Comparison of ENCODE assay signal across 30 cellular contexts in genomic region chr6:89339565-89339964, GRCh38. TPM values are rescaled to one million over a fixed set of nuclear protein-coding genes. Genes with fewer than 3 reads are reported as not detected.
A peak's percentile ranks its signal among the peaks of the same experiment; 100 is the strongest.
DNase-seq lines count a peak whose midpoint lies in the region; ATAC-seq, FAIRE-seq and TF ChIP-seq lines count a peak whose summit lies in the region.
"Had no signal": no experiment of that assay in that cellular context is flagged by ENCODE, and none has a peak within 500 bp of the region (broad histone marks: within the 10 kb centered on the region; RNA-seq: fewer than 3 reads in every experiment).

No MANE protein-coding gene starts in this region.

- DNase-seq in activated T-cell treated with anti-CD3 and anti-CD28 coated beads, Interleukin-2, amount 50 U/mL, for 24 hours = no peak
- DNase-seq in activated T-cell treated with anti-CD3 and anti-CD28 coated beads, Interleukin-2, amount 50 U/mL, for 48 hours = no peak
- DNase-seq in LoVo (ENCODE audit: low spot score) (peak; percentile 12), K562 (ENCODE audit: extremely low read depth in 1 of 4, low spot score in 3 of 4) (peak in 1 of 4 experiments; percentile 43), HuH-7 (ENCODE audit: low spot score) (no peak), DMS79 (lab: John Stamatoyannopoulos, UW) (no peak)
- no peak for DNase-seq in stimulated activated naive B cell treated with anti-CD40 and anti-IgM and Interleukin-4, amounts not matched to agents 10 μg/mL and 1 μg/mL and 100 μg/mL, for 72 hours
- DNase-seq in central memory CD4-positive, alpha-beta T cell = no peak
- DNase-seq: activated effector memory CD4-positive, alpha-beta T cell treated with anti-CD3 and anti-CD28 coated beads, Interleukin-2, amount 50 U/mL, for 16 hours; anterior cingulate cortex; CD4-positive, alpha-beta T cell; effector CD4-positive, alpha-beta T cell; hypothalamus; immature natural killer cell; left colon; NCI-H1092; NCI-H1694 treated with DMSO at 0.1 percent for 48 hours; NCI-H446 treated with DMSO at 0.1 percent for 48 hours; NCI-H774; ovary; stimulated activated naive CD4-positive, alpha-beta T cell treated with Interleukin-2 at 50 U/mL for 16 hours; T-helper 2 cell had no signal

- POLR2A ChIA-PET in K562 (lab: Yijun Ruan, JAX) = interaction anchor here (3.4 kb wide), 1 partner anchor 11 kb away, joined by 29 read pairs; no protein-coding TSS in a partner anchor

- in situ Hi-C loops in K562 (cut with MboI) = no loop called here

- peaks cover 4% of the 10 kb centered on the region; the same call in 2 of the 3 replicates for H3K79me2 ChIP-seq in K562 (ENCODE audit: control insufficient read depth, insufficient read depth, low read length)

- H3K4me3 Mint-ChIP-seq in activated T-cell treated with anti-CD3 and anti-CD28 coated beads, Interleukin-2, amount 50 U/mL, for 24 hours = no peak overlapping the region
- no peak overlapping the region for H3K4me3 Mint-ChIP-seq in stimulated activated naive B cell treated with anti-CD40 and anti-IgM and Interleukin-4, amounts not matched to agents 10 μg/mL and 1 μg/mL and 100 μg/mL, for 72 hours
- H3K4me3 Mint-ChIP-seq: activated naive CD8-positive, alpha-beta T cell; CD4-positive, alpha-beta T cell; immature natural killer cell; neural crest cell had no signal

- H3K27me3 Mint-ChIP-seq in activated T-cell treated with anti-CD3 and anti-CD28 coated beads, Interleukin-2, amount 50 U/mL, for 24 hours = no peaks in the 10 kb centered on the region
- H3K27me3 Mint-ChIP-seq in stimulated activated naive B cell treated with anti-CD40 and anti-IgM and Interleukin-4, amounts not matched to agents 10 μg/mL and 1 μg/mL and 100 μg/mL, for 72 hours = no peaks in the 10 kb centered on the region
- H3K27me3 Mint-ChIP-seq: activated naive CD8-positive, alpha-beta T cell; CD4-positive, alpha-beta T cell had no signal

- FAIRE-seq in K562 (lab: Jason Lieb, UNC) = peak; percentile 78
- FAIRE-seq: bronchial epithelial cell, GM12892, H1 had no signal

- TF ChIP-seq CTCF in K562 (IDR thresholded peaks at IDR 0.05 in 2 of 3, conservative IDR thresholded peaks at IDR 0.05 in 1 of 3; ENCODE audit: insufficient read depth in 2 of 3, low read depth in 1 of 3, low read length in 3 of 3) = no peak

- no peak overlapping the region for H3K4me3 ChIP-seq in K562
- H3K4me3 ChIP-seq: ovary had no signal

- H3K36me3 Mint-ChIP-seq in activated T-cell treated with anti-CD3 and anti-CD28 coated beads, Interleukin-2, amount 50 U/mL, for 24 hours (ENCODE audit: low read depth) = peaks cover 61% of the 10 kb centered on the region
- peaks cover 27 to 33% of the 10 kb centered on the region in 2 donors for H3K36me3 Mint-ChIP-seq in stimulated activated naive B cell treated with anti-CD40 and anti-IgM and Interleukin-4, amounts not matched to agents 10 μg/mL and 1 μg/mL and 100 μg/mL, for 72 hours

- no peak overlapping the region for H2AFZ ChIP-seq in K562 (ENCODE audit: low read depth, low read length)

- H3K27ac ChIP-seq in K562 (ENCODE audit: extremely low read depth, low read depth, low read length) = peak overlapping the region; percentile 15; the same call in 1 of the 3 replicates
- H3K27ac ChIP-seq: HL-60, ovary had no signal

- H3K4me1 ChIP-seq in K562 (replicated peaks in 1 of 2; ENCODE audit: control insufficient read depth in 2 of 2, insufficient read depth in 2 of 2, low read length in 2 of 2) = peaks cover 3 to 5% of the 10 kb centered on the region in 2 experiments; a peak in 2 of 5 replicates

- no peak overlapping the region for H3K9ac ChIP-seq in K562 (ENCODE audit: insufficient read depth in 1 of 2, low read depth in 2 of 2, low read length in 2 of 2)

- TF ChIP-seq POLR2A in K562 (conservative IDR thresholded peaks at IDR 0.05) = no peak

- H3K36me3 ChIP-seq in K562 (ENCODE audit: control insufficient read depth, insufficient read depth, low read length) = peaks cover 46% of the 10 kb centered on the region; the same call in 2 of the 3 replicates
- H3K36me3 ChIP-seq: ovary had no signal

- TF ChIP-seq RAD21 in K562 (CRISPR knock-in tag; conservative IDR thresholded peaks at IDR 0.05 in 1 of 2, IDR thresholded peaks at IDR 0.05 in 1 of 2) = no peak

- TF ChIP-seq EP300 in K562 (IDR thresholded peaks at IDR 0.05; ENCODE audit: low read length) = no peak

- H3K27ac Mint-ChIP-seq in activated T-cell treated with anti-CD3 and anti-CD28 coated beads, Interleukin-2, amount 50 U/mL, for 24 hours = peak overlapping the region; percentile 72
- peak overlapping the region; percentile 59 for H3K27ac Mint-ChIP-seq in stimulated activated naive B cell treated with anti-CD40 and anti-IgM and Interleukin-4, amounts not matched to agents 10 μg/mL and 1 μg/mL and 100 μg/mL, for 72 hours
- H3K27ac Mint-ChIP-seq: activated naive CD8-positive, alpha-beta T cell; CD4-positive, alpha-beta T cell had no signal

- CTCF ChIA-PET in K562 (lab: Yijun Ruan, JAX; ENCODE audit: low intra/inter-chr PET ratio) = no interaction called here

- H3K9me1 ChIP-seq in K562 (ENCODE audit: control insufficient read depth, insufficient read depth, low read length) = no peaks in the 10 kb centered on the region

- BruUV-seq in K562 (replicated peaks; lab: Mats Ljungman, UMichigan) = no TSS peak

- WGBS in K562 (ENCODE audit: insufficient coverage, low coverage, missing lambda C conversion rate) = 56% methylated on average over 2 of the region's 2 CpGs

- no peaks in the 10 kb centered on the region for H3K27me3 ChIP-seq in K562 (ENCODE audit: control insufficient read depth in 2 of 2, insufficient read depth in 2 of 2, low read length in 2 of 2)
- H3K27me3 ChIP-seq: ovary had no signal

- H3K9me3 Mint-ChIP-seq in activated T-cell treated with anti-CD3 and anti-CD28 coated beads, Interleukin-2, amount 50 U/mL, for 24 hours = no peaks in the 10 kb centered on the region
- H3K9me3 Mint-ChIP-seq in stimulated activated naive B cell treated with anti-CD40 and anti-IgM and Interleukin-4, amounts not matched to agents 10 μg/mL and 1 μg/mL and 100 μg/mL, for 72 hours = no peaks in the 10 kb centered on the region
- H3K9me3 Mint-ChIP-seq: CD4-positive, alpha-beta T cell; immature natural killer cell; neural crest cell had no signal

- intact Hi-C loops in K562 (cut with micrococcal nuclease) = no loop called here

- H3K4me1 Mint-ChIP-seq in activated T-cell treated with anti-CD3 and anti-CD28 coated beads, Interleukin-2, amount 50 U/mL, for 24 hours (ENCODE audit: low read depth) = peaks cover 5% of the 10 kb centered on the region
- H3K4me1 Mint-ChIP-seq in stimulated activated naive B cell treated with anti-CD40 and anti-IgM and Interleukin-4, amounts not matched to agents 10 μg/mL and 1 μg/mL and 100 μg/mL, for 72 hours = peaks cover 12 to 22% of the 10 kb centered on the region in 2 donors
- H3K4me1 Mint-ChIP-seq: neural crest cell had no signal

- no peaks in the 10 kb centered on the region for H3K9me3 ChIP-seq in K562 (replicated peaks; ENCODE audit: control insufficient read depth, insufficient read depth, low read depth, low read length)
- H3K9me3 ChIP-seq: ovary had no signal

- no peaks in the 10 kb centered on the region; the same call in 1 of the 2 replicates for H4K20me1 ChIP-seq in K562 (replicated peaks; ENCODE audit: control insufficient read depth, insufficient read depth, low read length)

- peak; percentile 82 for ATAC-seq in K562
- ATAC-seq in stimulated activated naive B cell treated with anti-CD40 and anti-IgM and Interleukin-4, amounts not matched to agents 10 μg/mL and 1 μg/mL and 100 μg/mL, for 72 hours (replicated peaks) = no peak
- ATAC-seq: left colon had no signal

- H3K4me2 ChIP-seq in K562 (ENCODE audit: insufficient read depth, low read length) = no peak overlapping the region

TF ChIP-seq in K562, 482 proteins besides CTCF, POLR2A, EP300 and RAD21 (continues in another document):
- TF ChIP-seq FOSL1 (tag; conservative IDR thresholded peaks at IDR 0.05) (0 out of 2 replicates have a peak, but pooled peaks have one; percentile 24), HNRNPL (IDR thresholded peaks at IDR 0.05; ENCODE audit: low read depth, low read length) (no peak)

RNA-seq across cellular contexts. Expression of gene UBE2J1, which starts 13.0 kb away (rescaled TPM):
- total RNA-seq in K562 (2011; cell fraction: chromatin; rRNA removed; ENCODE audit: low replicate concordance) = 4.2 and 10.1 TPM in 2 replicates
- total RNA-seq in K562 (2011; cell fraction: nucleolus; rRNA removed) = 3.0 and 3.3 TPM in 2 replicates
- 6.1 and 12.7 TPM in 2 replicates for total RNA-seq in K562 (2011; cell fraction: nucleoplasm; rRNA removed)
- total RNA-seq in K562 (2014; rRNA removed) (19.6 and 19.7 TPM in 2 replicates), K562 (2014; rRNA removed; fragmentation: Illumina TruSeq; extraction: Trizol) (27.2 and 30.0 TPM in 2 replicates), K562 (2015; rRNA removed; fragmentation: Illumina TruSeq; extraction: Trizol) (25.8 and 28.5 TPM in 2 replicates), K562 (2021) (22.0 and 22.4 TPM in 2 replicates)
- polyA plus RNA-seq in K562 (2011; rRNA removed) (25.8 and 32.6 TPM in 2 replicates), K562 (2014; fragmentation: Illumina TruSeq; extraction: Trizol) (24.6 and 28.9 TPM in 2 replicates), K562 (2014; fragmentation: Nextera tagmentation; extraction: Ambion mirVana) (10 to 100 TPM; 11.6 to 14.9 TPM), K562 (2014; rRNA removed) (18.8 and 20.6 TPM in 2 replicates)
- 11.5 and 16.4 TPM in 2 replicates for polyA plus RNA-seq in K562 (2011; cell fraction: cytosol; rRNA removed)
- polyA plus RNA-seq in K562 (2011; cell fraction: nucleus; rRNA removed) = 6.1 and 7.8 TPM in 2 replicates
- polyA plus RNA-seq in K562 (2012) = 19.3 and 26.0 TPM in 2 replicates
- 34.0 and 34.2 TPM in 2 replicates for polyA minus RNA-seq in K562 (2011; rRNA and poly(A)+ RNA removed)
- 12.6 and 13.2 TPM in 2 replicates for polyA minus RNA-seq in K562 (2011; cell fraction: cytosol; rRNA and poly(A)+ RNA removed)
- 3.6 and 7.0 TPM in 2 replicates for polyA minus RNA-seq in K562 (2011; cell fraction: nucleus; rRNA and poly(A)+ RNA removed)

RNA-seq across cellular contexts. Expression of gene GABRR2, which starts 24.5 kb away (rescaled TPM):
- total RNA-seq in K562 (2011; cell fraction: chromatin; rRNA removed; ENCODE audit: low replicate concordance) = 0.23 and 0.56 TPM in 2 replicates
- total RNA-seq in K562 (2011; cell fraction: nucleolus; rRNA removed) = not detected in 2 replicates
- not detected in 2 replicates for total RNA-seq in K562 (2011; cell fraction: nucleoplasm; rRNA removed)
- total RNA-seq in K562 (2014; rRNA removed) = not detected in 2 replicates
- total RNA-seq in K562 (2014; rRNA removed; fragmentation: Illumina TruSeq; extraction: Trizol) = not detected in 2 replicates
- total RNA-seq in K562 (2015; rRNA removed; fragmentation: Illumina TruSeq; extraction: Trizol) = not detected in 2 replicates
- not detected in 2 replicates for total RNA-seq in K562 (2021)
- polyA plus RNA-seq in K562 (2011; rRNA removed) = 0.10 and 0.18 TPM in 2 replicates
- not detected in 2 replicates for polyA plus RNA-seq in K562 (2011; cell fraction: cytosol; rRNA removed)
- 0.60 and 1.1 TPM in 2 replicates for polyA plus RNA-seq in K562 (2011; cell fraction: nucleus; rRNA removed)
- 0.04 and 0.06 TPM in 2 replicates for polyA plus RNA-seq in K562 (2012)
- polyA plus RNA-seq in K562 (2014; fragmentation: Illumina TruSeq; extraction: Trizol) = 0.13 TPM in 1 of 2 replicates, not detected in the other
- not detected for polyA plus RNA-seq in K562 (2014; fragmentation: Nextera tagmentation; extraction: Ambion mirVana)
- polyA plus RNA-seq in K562 (2014; rRNA removed) = 0.09 TPM in 1 of 2 replicates, not detected in the other
- polyA minus RNA-seq in K562 (2011; rRNA and poly(A)+ RNA removed) = not detected in 2 replicates
- not detected in 2 replicates for polyA minus RNA-seq in K562 (2011; cell fraction: cytosol; rRNA and poly(A)+ RNA removed)
- polyA minus RNA-seq in K562 (2011; cell fraction: nucleus; rRNA and poly(A)+ RNA removed) = 0.22 TPM in 1 of 2 replicates, not detected in the other
- total RNA-seq: G401, H1, skeletal muscle tissue had no signal
- polyA plus RNA-seq: H1, immature natural killer cell had no signal
